In the genomic region with DNA sequence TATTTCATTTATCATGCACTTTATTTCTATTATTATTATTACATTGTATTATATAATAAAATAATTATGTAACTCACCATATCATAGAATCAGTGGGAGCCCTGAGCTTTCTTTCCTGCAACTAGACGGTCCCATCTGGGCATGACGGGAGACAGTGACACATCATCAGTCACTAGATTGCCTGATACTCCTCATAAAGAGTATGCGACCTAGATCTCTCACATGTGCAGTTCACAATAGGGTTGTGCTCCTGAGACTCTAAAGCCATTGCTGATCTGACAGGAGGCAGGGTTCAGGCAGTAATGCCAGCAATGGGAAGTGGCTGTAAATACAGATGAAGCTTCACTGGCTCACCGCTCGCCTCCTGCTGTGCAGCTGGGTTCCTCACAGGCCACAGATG, we compare ENCODE assay signal across 20 cellular contexts.
"Had no signal": no experiment of that assay in that cellular context is flagged by ENCODE, and none has a peak within 500 bp of the region (broad histone marks: within the 10 kb centered on the region; RNA-seq: fewer than 3 reads in every experiment).

No MANE protein-coding gene starts in this region.

- H3K4me3 ChIP-seq: coronary artery, dorsolateral prefrontal cortex, esophagus muscularis mucosa, heart right ventricle, left lung, lung had no signal

- DNase-seq: dermis blood vessel endothelial cell; dorsolateral prefrontal cortex; effector CD4-positive, alpha-beta T cell; effector memory CD4-positive, alpha-beta T cell; foreskin keratinocyte; glutamatergic neuron; head of caudate nucleus; heart right ventricle; hippocampal formation; left cardiac atrium; left lung; left ventricle myocardium superior; mammary epithelial cell; mesendoderm; midbrain; naive B cell had no signal

- H3K36me3 ChIP-seq: esophagus muscularis mucosa, heart right ventricle, left lung had no signal

- H3K27me3 ChIP-seq: esophagus muscularis mucosa, foreskin keratinocyte, heart right ventricle, left lung had no signal

- H3K27me3 Mint-ChIP-seq: memory B cell, naive B cell had no signal

- H3K4me1 Mint-ChIP-seq: memory B cell, naive B cell had no signal

- H3K4me3 Mint-ChIP-seq: memory B cell, naive B cell had no signal

- H3K9me3 ChIP-seq: esophagus muscularis mucosa, heart right ventricle, left lung had no signal

- H3K27ac ChIP-seq: coronary artery, dorsolateral prefrontal cortex, esophagus muscularis mucosa, foreskin keratinocyte, heart right ventricle, left lung had no signal

- ATAC-seq: foreskin keratinocyte, heart right ventricle, left cardiac atrium, left lung, left ventricle myocardium superior had no signal

- H3K36me3 Mint-ChIP-seq: memory B cell, naive B cell had no signal

- H3K4me1 ChIP-seq: foreskin keratinocyte, heart right ventricle, left lung had no signal
